8 cellular contexts compared by ENCODE assay signal in genomic region chr1:153534933-153535663, GRCh38. TPM values are rescaled to one million over a fixed set of nuclear protein-coding genes. Genes with fewer than 3 reads are reported as not detected.
DNase-seq lines count a peak whose midpoint lies in the region; ATAC-seq and TF ChIP-seq lines count a peak whose summit lies in the region.

No MANE protein-coding gene starts in this region.

- POLR2A ChIA-PET in CD4-positive, alpha-beta memory T cell (lab: Charles Lee; ENCODE audit: partially characterized antibody), result interaction anchor here (0.6 to 7.2 kb wide), 20 partner anchors 9 to 1698 kb away, joined by 3 to 631 read pairs (median 7); partner anchors contain the start of genes CHTOP, INTS3, RPS27 and S100A2

- H3K4me3 Mint-ChIP-seq in CD4-positive, alpha-beta memory T cell, result peak overlapping the region; percentile 88 to 98 (median 96)
- H3K4me3 Mint-ChIP-seq in glutamatergic neuron (ENCODE audit: unreplicated experiment), result peak overlapping the region; percentile 61

- peaks cover 7% of the 10 kb centered on the region for H3K36me3 ChIP-seq in CD4-positive, alpha-beta memory T cell (ENCODE audit: insufficient read depth, low read length)
- no peaks in the 10 kb centered on the region for H3K36me3 ChIP-seq in HUES48 (ENCODE audit: control insufficient read depth, insufficient read depth, low read length)

- intact Hi-C loops in CD4-positive, alpha-beta memory T cell (cut with micrococcal nuclease), result loop anchor here (5.0 kb wide), 1 partner anchor 97 kb away; the partner anchor contains the start of gene CHTOP

- no peak for ATAC-seq in GM19324 (IDR thresholded peaks at IDR 0.05; ENCODE audit: low FRiP score, unreplicated experiment)
- no peak for ATAC-seq in HG02973 (IDR thresholded peaks at IDR 0.05; ENCODE audit: unreplicated experiment)

- H3K27ac Mint-ChIP-seq in CD4-positive, alpha-beta memory T cell, result peak overlapping the region; percentile 88 to 98 (median 94)
- peak overlapping the region; percentile 43 for H3K27ac Mint-ChIP-seq in glutamatergic neuron (ENCODE audit: unreplicated experiment)

- TF ChIP-seq CTCF in glutamatergic neuron (IDR thresholded peaks at IDR 0.05; ENCODE audit: partially characterized antibody, unreplicated experiment), result no peak

- no peaks in the 10 kb centered on the region for H3K9me3 Mint-ChIP-seq in CD4-positive, alpha-beta memory T cell
- no peaks in the 10 kb centered on the region for H3K9me3 Mint-ChIP-seq in glutamatergic neuron (ENCODE audit: unreplicated experiment)

- H3K9ac ChIP-seq in HUES48 (ENCODE audit: low read depth, low read length), result no peak overlapping the region

- peaks cover 50 to 87% (median 69%) of the 10 kb centered on the region in 4 donors for H3K4me1 Mint-ChIP-seq in CD4-positive, alpha-beta memory T cell
- peaks cover 31% of the 10 kb centered on the region for H3K4me1 Mint-ChIP-seq in glutamatergic neuron (ENCODE audit: low read depth, unreplicated experiment)

- peaks cover 8 to 26% of the 10 kb centered on the region in 2 donors for H3K36me3 Mint-ChIP-seq in CD4-positive, alpha-beta memory T cell
- no peaks in the 10 kb centered on the region for H3K36me3 Mint-ChIP-seq in glutamatergic neuron (ENCODE audit: unreplicated experiment)

- peaks cover 76% of the 10 kb centered on the region for H3K4me1 ChIP-seq in CD4-positive, alpha-beta memory T cell (ENCODE audit: insufficient read depth, low read length)
- peaks cover 29% of the 10 kb centered on the region for H3K4me1 ChIP-seq in HUES48 (ENCODE audit: control insufficient read depth, insufficient read depth, low read length)

- H3K27me3 Mint-ChIP-seq in CD4-positive, alpha-beta memory T cell, result no peaks in the 10 kb centered on the region
- no peaks in the 10 kb centered on the region for H3K27me3 Mint-ChIP-seq in glutamatergic neuron (ENCODE audit: unreplicated experiment)

- CTCF ChIA-PET in CD4-positive, alpha-beta memory T cell (lab: Charles Lee; ENCODE audit: partially characterized antibody), result interaction anchor here (0.5 to 7.6 kb wide), 9 partner anchors 9 to 463 kb away, joined by 3 to 225 read pairs (median 9); partner anchors contain the start of genes CHTOP, S100A2, S100A3 and S100A4

- H3K9me3 ChIP-seq in CD4-positive, alpha-beta memory T cell (ENCODE audit: control insufficient read depth in 1 of 2, low read length in 2 of 2), result no peaks in the 10 kb centered on the region
- no peaks in the 10 kb centered on the region for H3K9me3 ChIP-seq in HUES48 (ENCODE audit: control insufficient read depth, insufficient read depth, low read length)

- DNase-seq in CD4-positive, alpha-beta memory T cell, result peak in 2 of 5 donors; percentile 28 to 32
- peak; percentile 53 for DNase-seq in activated effector memory CD4-positive, alpha-beta T cell treated with Interleukin-2 at 50 U/mL for 16 hours
- DNase-seq in glutamatergic neuron (no peak), pons (ENCODE audit: low spot score) (peak; percentile 48), SKM-1 treated with dmso at 0.1 percent for 144 hours (lab: John Stamatoyannopoulos, UW; ENCODE audit: unreplicated experiment) (no peak)

- peak overlapping the region; percentile 92 for H3K27ac ChIP-seq in CD4-positive, alpha-beta memory T cell (ENCODE audit: low read depth, low read length)
- no peak overlapping the region for H3K27ac ChIP-seq in HUES48 (ENCODE audit: low read depth, low read length)

- peak overlapping the region; percentile 79 to 85 for H3K4me3 ChIP-seq in CD4-positive, alpha-beta memory T cell (ENCODE audit: low read length in 2 of 2)
- peak overlapping the region; percentile 53 for H3K4me3 ChIP-seq in HUES48 (ENCODE audit: low read depth, low read length)

- no peaks in the 10 kb centered on the region for H3K27me3 ChIP-seq in CD4-positive, alpha-beta memory T cell (ENCODE audit: insufficient read depth, low read length)
- H3K27me3 ChIP-seq in HUES48 (ENCODE audit: control insufficient read depth, insufficient read depth, low read length), result peaks cover 36% of the 10 kb centered on the region

RNA-seq across cellular contexts. Expression of gene S100A6, which starts 0.7 kb away (rescaled TPM):
- total RNA-seq in CD4-positive, alpha-beta memory T cell, result 100 to 1,000 TPM; 342 to 356 TPM
- polyA plus RNA-seq in CD4-positive, alpha-beta memory T cell, result 100 to 1,000 TPM; 848 to 918 TPM
- total RNA-seq in glutamatergic neuron (ENCODE audit: unreplicated experiment), result 41.9 TPM

RNA-seq across cellular contexts. Expression of gene S100A5, which starts 5.6 kb away (rescaled TPM):
- total RNA-seq in CD4-positive, alpha-beta memory T cell, result 1 to 10 TPM in 1 of 2 experiments, under 1 TPM in 1; 0.93 to 1.8 TPM
- 1 to 10 TPM in 1 of 2 donors, not detected in 1; 1.5 TPM for polyA plus RNA-seq in CD4-positive, alpha-beta memory T cell
- total RNA-seq in glutamatergic neuron (ENCODE audit: unreplicated experiment), result not detected

RNA-seq across cellular contexts. Expression of gene S100A4, which starts 10.5 kb away (rescaled TPM):
- total RNA-seq in CD4-positive, alpha-beta memory T cell, result 100 to 1,000 TPM; 329 to 346 TPM
- polyA plus RNA-seq in CD4-positive, alpha-beta memory T cell, result 1,000 to 10,000 TPM; 2,886 to 3,815 TPM
- total RNA-seq in glutamatergic neuron (ENCODE audit: unreplicated experiment), result 4.7 TPM

RNA-seq across cellular contexts. Expression of gene S100A3, which starts 14.0 kb away (rescaled TPM):
- not detected for total RNA-seq in CD4-positive, alpha-beta memory T cell
- polyA plus RNA-seq in CD4-positive, alpha-beta memory T cell, result not detected
- not detected for total RNA-seq in glutamatergic neuron (ENCODE audit: unreplicated experiment)

RNA-seq across cellular contexts. Expression of gene S100A2, which starts 30.5 kb away (rescaled TPM):
- total RNA-seq in CD4-positive, alpha-beta memory T cell, result under 1 TPM in 1 of 2 experiments, not detected in 1; 0.87 TPM
- 1 to 10 TPM; 1.0 to 1.7 TPM for polyA plus RNA-seq in CD4-positive, alpha-beta memory T cell
- 1.1 TPM for total RNA-seq in glutamatergic neuron (ENCODE audit: unreplicated experiment)

Comparison
In these comparisons a context has a peak if more than half of its experiments do, and no peak if none do; other contexts are left out.
1. DNase-seq: peak in activated effector memory CD4-positive, alpha-beta T cell treated with Interleukin-2 at 50 U/mL for 16 hours (single experiment) and pons (single experiment); none in glutamatergic neuron (single experiment) and SKM-1 treated with dmso at 0.1 percent for 144 hours (single experiment).
2. RNA of gene S100A4, which starts 10.5 kb away (total RNA-seq): 329 to 346 TPM in CD4-positive, alpha-beta memory T cell; 4.7 TPM in glutamatergic neuron (single experiment); every median in the first group is over 10 times any median in the second.